ENCODE assay signal across 30 cellular contexts in genomic region chr2:177335917-177336450, GRCh38. TPM values are rescaled to one million over a fixed set of nuclear protein-coding genes. Genes with fewer than 3 reads are reported as not detected.
A peak's percentile ranks its signal among the peaks of the same experiment; 100 is the strongest.
DNase-seq lines count a peak whose midpoint lies in the region; ATAC-seq and TF ChIP-seq lines count a peak whose summit lies in the region.
"Had no signal": no experiment of that assay in that cellular context is flagged by ENCODE, and none has a peak within 500 bp of the region (broad histone marks: within the 10 kb centered on the region; RNA-seq: fewer than 3 reads in every experiment).

No MANE protein-coding gene starts in this region.

- no peak overlapping the region for H3K4me3 ChIP-seq in SK-N-SH (ENCODE audit: low read depth in 2 of 2, low read length in 1 of 2)
- H3K4me3 ChIP-seq: HAP-1, left ventricle myocardium inferior, ovary, vagina had no signal

- no peak overlapping the region for H3K4me3 Mint-ChIP-seq in type B pancreatic cell
- no peak overlapping the region for H3K4me3 Mint-ChIP-seq in activated T-cell treated with anti-CD3 and anti-CD28 coated beads, Interleukin-2, amount 50 U/mL, for 4 hours
- H3K4me3 Mint-ChIP-seq: activated T-helper 1 cell treated with anti-CD3 and anti-CD28 coated beads, Interleukin-12 subunit alpha, Interleukin-12 subunit beta, Interleukin-2, Interleukin-4 antibody, amounts not matched to agents 30 ng/mL and 10 ng/mL and 1 ng/mL, durations not matched to agents 14 hours and 24 hours and 36 hours; dendritic cell treated with granulocyte-macrophage colony-stimulating factor and Interleukin-4, amounts not matched to agents 40 ng/mL and 50 ng/mL, for 4 days; natural killer cell treated with Interleukin-12 subunit alpha and Interleukin-12 subunit beta and Interleukin-15 and Interleukin-18, amount 100 ng/mL, for 72 hours; stimulated activated naive CD8-positive, alpha-beta T cell treated with anti-CD3 and anti-CD28 coated beads, Interleukin-15, amount 100 ng/mL, for 72 hours; T-cell had no signal

- H3K4me2 ChIP-seq in SK-N-SH: no peak overlapping the region

- H4K20me1 ChIP-seq in SK-N-SH (ENCODE audit: insufficient read depth): no peaks in the 10 kb centered on the region

- POLR2A ChIA-PET in SK-N-SH (lab: Yijun Ruan, JAX): no interaction called here

- peaks cover 7% of the 10 kb centered on the region for H3K36me3 Mint-ChIP-seq in type B pancreatic cell
- no peaks in the 10 kb centered on the region for H3K36me3 Mint-ChIP-seq in activated T-cell treated with anti-CD3 and anti-CD28 coated beads, Interleukin-2, amount 50 U/mL, for 4 hours (ENCODE audit: insufficient read depth)
- H3K36me3 Mint-ChIP-seq: natural killer cell treated with Interleukin-12 subunit alpha and Interleukin-12 subunit beta and Interleukin-15 and Interleukin-18, amount 100 ng/mL, for 72 hours; T-cell had no signal

- peaks cover 3 to 17% of the 10 kb centered on the region in 2 experiments; a peak in 3 of 4 replicates for H3K4me1 ChIP-seq in SK-N-SH (ENCODE audit: control insufficient read depth in 1 of 2, insufficient read depth in 2 of 2, low read depth in 1 of 2, low read length in 1 of 2)
- H3K4me1 ChIP-seq: BE2C had no signal

- H3K9me3 Mint-ChIP-seq in type B pancreatic cell: no peaks in the 10 kb centered on the region
- no peaks in the 10 kb centered on the region for H3K9me3 Mint-ChIP-seq in activated T-cell treated with anti-CD3 and anti-CD28 coated beads, Interleukin-2, amount 50 U/mL, for 4 hours
- H3K9me3 Mint-ChIP-seq: activated T-helper 1 cell treated with anti-CD3 and anti-CD28 coated beads, Interleukin-12 subunit alpha, Interleukin-12 subunit beta, Interleukin-2, Interleukin-4 antibody, amounts not matched to agents 30 ng/mL and 10 ng/mL and 1 ng/mL, durations not matched to agents 14 hours and 24 hours and 36 hours; dendritic cell treated with granulocyte-macrophage colony-stimulating factor and Interleukin-4, amounts not matched to agents 40 ng/mL and 50 ng/mL, for 4 days; natural killer cell treated with Interleukin-12 subunit alpha and Interleukin-12 subunit beta and Interleukin-15 and Interleukin-18, amount 100 ng/mL, for 72 hours; stimulated activated naive CD8-positive, alpha-beta T cell treated with anti-CD3 and anti-CD28 coated beads, Interleukin-15, amount 100 ng/mL, for 72 hours; T-cell had no signal

- peak; percentile 31 for ATAC-seq in SK-N-SH treated with all-trans-retinoic acid at 6 μM for 48 hours
- no peak for ATAC-seq in HG02642 (IDR thresholded peaks at IDR 0.05; ENCODE audit: poor library complexity, unreplicated experiment)
- no peak for ATAC-seq in activated T-cell treated with anti-CD3 and anti-CD28 coated beads, Interleukin-2, amount 50 U/mL, for 4 hours
- ATAC-seq: natural killer cell treated with Interleukin-12 subunit alpha and Interleukin-12 subunit beta and Interleukin-15 and Interleukin-18, amount 100 ng/mL, for 72 hours; Panc1; stimulated activated naive CD8-positive, alpha-beta T cell treated with anti-CD3 and anti-CD28 coated beads, Interleukin-15, amount 100 ng/mL, for 72 hours; T-cell had no signal

- H3K9ac ChIP-seq in SK-N-SH: no peak overlapping the region; the same call in 1 of the 2 replicates

- CTCF ChIA-PET in SK-N-SH (lab: Yijun Ruan, JAX): interaction anchor here (0.8 to 5.5 kb wide), 21 partner anchors 9 to 428 kb away, joined by 3 to 68 read pairs (median 4); no protein-coding TSS in a partner anchor

- DNase-seq in SK-N-SH (no peak), astrocyte of the hippocampus (ENCODE audit: low read depth, low spot score) (peak; percentile 34), lung microvascular endothelial cell (ENCODE audit: low read depth in 2 of 2) (peak; percentile 9 to 27), type B pancreatic cell (ENCODE audit: extremely low spot score, unreplicated experiment) (no peak), NCI-H345 treated with DMSO at 0.1 percent for 48 hours (lab: John Stamatoyannopoulos, UW; ENCODE audit: unreplicated experiment) (no peak)
- DNase-seq in activated T-cell treated with anti-CD3 and anti-CD28 coated beads, Interleukin-2, amount 50 U/mL, for 4 hours: no peak
- DNase-seq: activated CD4-positive, alpha-beta T cell treated with anti-CD3 and anti-CD28 coated beads, Interleukin-2, amount 50 U/mL, for 48 hours; activated naive CD4-positive, alpha-beta T cell treated with anti-CD3 and anti-CD28 coated beads, Interleukin-2, amount 50 U/mL, for 16 hours; BE2C; GDM1; left ventricle myocardium inferior; MV-4-11; NCI-H2171; NCI-H526; ovary; retina; SHP77 treated with DMSO at 0.1 percent for 48 hours; small intestine; stimulated activated CD4-positive, alpha-beta T cell treated with anti-CD3 and anti-CD28 coated beads, Interleukin-1b, Interleukin-23, amount 100 ng/mL, for 48 hours; stimulated activated CD8-positive, alpha-beta memory T cell treated with anti-CD3 and anti-CD28 coated beads, Interleukin-4, amount 100 ng/mL, for 48 hours; stimulated activated naive CD8-positive, alpha-beta T cell treated with anti-CD3 and anti-CD28 coated beads, Interleukin-15, amount 100 ng/mL, for 72 hours; T-cell had no signal

- 75% methylated on average over 1 of the region's 1 CpG for WGBS in SK-N-SH (ENCODE audit: low lambda C conversion rate)

- H3K27ac ChIP-seq in SK-N-SH (ENCODE audit: low read depth in 2 of 2, low read length in 1 of 2): peak overlapping the region in 1 of 2 experiments; percentile 53; a peak in 3 of 4 replicates
- H3K27ac ChIP-seq: left ventricle myocardium inferior, ovary, vagina had no signal

- H3K27me3 ChIP-seq in SK-N-SH (ENCODE audit: insufficient read depth): no peaks in the 10 kb centered on the region
- H3K27me3 ChIP-seq: BE2C, ovary, vagina had no signal

- TF ChIP-seq CTCF in SK-N-SH (IDR thresholded peaks at IDR 0.05) (no peak), type B pancreatic cell (conservative IDR thresholded peaks at IDR 0.05) (no peak)

- peaks cover 28% of the 10 kb centered on the region for H3K4me1 Mint-ChIP-seq in type B pancreatic cell (ENCODE audit: unreplicated experiment)
- no peaks in the 10 kb centered on the region for H3K4me1 Mint-ChIP-seq in activated T-cell treated with anti-CD3 and anti-CD28 coated beads, Interleukin-2, amount 50 U/mL, for 4 hours (ENCODE audit: low read depth)

- H3F3A ChIP-seq in SK-N-SH (replicated peaks; ENCODE audit: insufficient read depth): peaks cover 15% of the 10 kb centered on the region

- no peaks in the 10 kb centered on the region for H3K9me3 ChIP-seq in SK-N-SH
- H3K9me3 ChIP-seq: BE2C, HAP-1, left ventricle myocardium inferior, ovary, vagina had no signal

- no peaks in the 10 kb centered on the region for H3K27me3 Mint-ChIP-seq in type B pancreatic cell
- H3K27me3 Mint-ChIP-seq in activated T-cell treated with anti-CD3 and anti-CD28 coated beads, Interleukin-2, amount 50 U/mL, for 4 hours (ENCODE audit: low read depth): no peaks in the 10 kb centered on the region
- H3K27me3 Mint-ChIP-seq: dendritic cell treated with granulocyte-macrophage colony-stimulating factor and Interleukin-4, amounts not matched to agents 40 ng/mL and 50 ng/mL, for 4 days; natural killer cell treated with Interleukin-12 subunit alpha and Interleukin-12 subunit beta and Interleukin-15 and Interleukin-18, amount 100 ng/mL, for 72 hours; stimulated activated naive CD8-positive, alpha-beta T cell treated with anti-CD3 and anti-CD28 coated beads, Interleukin-15, amount 100 ng/mL, for 72 hours; T-cell had no signal

- no peaks in the 10 kb centered on the region for H3K9me2 ChIP-seq in SK-N-SH

- H2AFZ ChIP-seq in SK-N-SH (ENCODE audit: low read depth): no peak overlapping the region

- peaks cover 4 to 5% of the 10 kb centered on the region in 2 experiments for H3K36me3 ChIP-seq in SK-N-SH (replicated peaks in 1 of 2; ENCODE audit: control insufficient read depth in 1 of 2, insufficient read depth in 2 of 2, low read length in 1 of 2)
- H3K36me3 ChIP-seq: BE2C, HAP-1, ovary, vagina had no signal

- H3K27ac Mint-ChIP-seq in type B pancreatic cell: no peak overlapping the region
- H3K27ac Mint-ChIP-seq: activated T-helper 1 cell treated with anti-CD3 and anti-CD28 coated beads, Interleukin-12 subunit alpha, Interleukin-12 subunit beta, Interleukin-2, Interleukin-4 antibody, amounts not matched to agents 30 ng/mL and 10 ng/mL and 1 ng/mL, durations not matched to agents 14 hours and 24 hours and 36 hours; dendritic cell treated with granulocyte-macrophage colony-stimulating factor and Interleukin-4, amounts not matched to agents 40 ng/mL and 50 ng/mL, for 4 days; natural killer cell treated with Interleukin-12 subunit alpha and Interleukin-12 subunit beta and Interleukin-15 and Interleukin-18, amount 100 ng/mL, for 72 hours; stimulated activated naive CD8-positive, alpha-beta T cell treated with anti-CD3 and anti-CD28 coated beads, Interleukin-15, amount 100 ng/mL, for 72 hours; T-cell had no signal

- TF ChIP-seq RAD21 in SK-N-SH (IDR thresholded peaks at IDR 0.05; ENCODE audit: low read length): no peak

- H3K79me2 ChIP-seq in SK-N-SH (ENCODE audit: insufficient read depth): no peaks in the 10 kb centered on the region

- no peak for TF ChIP-seq EP300 in SK-N-SH (IDR thresholded peaks at IDR 0.05; ENCODE audit: borderline replicate concordance in 1 of 2, low read depth in 1 of 2, low read length in 1 of 2)

TF ChIP-seq in SK-N-SH treated with all-trans-retinoic acid at 6 μM for 48 hours, 23 proteins besides CTCF, POLR2A, EP300 and RAD21 (continues in another document):
- TF ChIP-seq BACH2 (CRISPR knock-in tag; IDR thresholded peaks at IDR 0.05; ENCODE audit: borderline replicate concordance): no peak
- no peak for TF ChIP-seq ESRRG (CRISPR knock-in tag; IDR thresholded peaks at IDR 0.05)
- TF ChIP-seq ZNF70 (CRISPR knock-in tag; IDR thresholded peaks at IDR 0.05): no peak

TF ChIP-seq in SK-N-SH, 30 proteins besides CTCF, POLR2A, EP300 and RAD21 (continues in another document):
- no peak for TF ChIP-seq SMC3 (IDR thresholded peaks at IDR 0.05; ENCODE audit: low read depth, low read length)
- no peak for TF ChIP-seq TCF12 (IDR thresholded peaks at IDR 0.05)

RNA-seq across cellular contexts. Expression of gene AGPS, which starts 56.6 kb away (rescaled TPM):
- polyA plus RNA-seq in SK-N-SH (2012; rRNA removed): 9.8 and 10.9 TPM in 2 replicates
- 12.7 and 13.7 TPM in 2 replicates for polyA plus RNA-seq in SK-N-SH (2012; cell fraction: cytosol; rRNA removed)
- polyA plus RNA-seq in SK-N-SH (2012; cell fraction: nucleus; rRNA removed): 8.9 and 14.8 TPM in 2 replicates
- 34.2 and 46.0 TPM in 2 replicates for total RNA-seq in lung microvascular endothelial cell
- 32.8 and 52.1 TPM in 2 replicates for total RNA-seq in type B pancreatic cell (ENCODE audit: low replicate concordance)
- 10 to 100 TPM; 73.1 to 80.1 (median 73.7) TPM for total RNA-seq in activated T-cell treated with anti-CD3 and anti-CD28 coated beads, Interleukin-2, amount 50 U/mL, for 4 hours

Comparison
In these comparisons a context has a peak if more than half of its experiments do, and no peak if none do; other contexts are left out.
1. DNase-seq: peak in astrocyte of the hippocampus (single experiment) and lung microvascular endothelial cell (2 of 2); none in SK-N-SH (single experiment), type B pancreatic cell (single experiment), NCI-H345 treated with DMSO at 0.1 percent for 48 hours (single experiment) and activated T-cell treated with anti-CD3 and anti-CD28 coated beads, Interleukin-2, amount 50 U/mL, for 4 hours (single experiment).